8 cellular contexts compared by ENCODE assay signal in genomic region chr10:50067546-50068351, GRCh38. TPM values are rescaled to one million over a fixed set of nuclear protein-coding genes. Genes with fewer than 3 reads are reported as not detected.
DNase-seq lines count a peak whose midpoint lies in the region; ATAC-seq, FAIRE-seq and TF ChIP-seq lines count a peak whose summit lies in the region.
"Not testable (repeated sequence)": the region's sequence is repeated elsewhere in the genome, so short reads cannot be mapped to it uniquely, and the experiment has no call there.

Gene WASHC2A, plus strand, starts transcription at chr10:50067954. Its CDS starts 52 bp downstream, at chr10:50068006.

- TF ChIP-seq RAD21 in HepG2 (CRISPR knock-in tag; IDR thresholded peaks at IDR 0.05), result not testable (repeated sequence)

- intact Hi-C loops in HepG2 (cut with micrococcal nuclease; ENCODE audit: unreplicated experiment), result not testable (repeated sequence)

- in situ Hi-C loops in HepG2 (cut with HindIII; ENCODE audit: extremely low pct_ligation_motif_present, low pct_unique_long_range_greater_than_20kb), result not testable (repeated sequence)

- not testable (repeated sequence) for H3K27me3 ChIP-seq in BLaER1; HepG2 (ENCODE audit: control insufficient read depth in 1 of 2, insufficient read depth in 2 of 2, low read length in 2 of 2)

- ATAC-seq in GM19351 (IDR thresholded peaks at IDR 0.05; ENCODE audit: unreplicated experiment), result peak; percentile 88
- ATAC-seq in HG03460 (IDR thresholded peaks at IDR 0.05; ENCODE audit: unreplicated experiment), result peak; percentile 94
- ATAC-seq in HepG2, result peak; percentile 93

- CTCF ChIA-PET in HepG2 (lab: Yijun Ruan, JAX; ENCODE audit: low intra/inter-chr PET ratio, low total read pairs), result not testable (repeated sequence)

- peak; percentile 69 for FAIRE-seq in HepG2 (lab: Jason Lieb, UNC)

- H3K4me2 ChIP-seq in BLaER1, result peak within 1 kb of the TSS; percentile 65
- peak within 1 kb of the TSS; percentile 65 for H3K4me2 ChIP-seq in HepG2 (ENCODE audit: low read depth, low read length)

- peak within 1 kb of the TSS; percentile 71; the same call in 1 of the 2 replicates for H3K9ac ChIP-seq in BLaER1
- H3K9ac ChIP-seq in HepG2 (ENCODE audit: insufficient read depth, low read depth, low read length), result peak within 1 kb of the TSS; percentile 73

- H3K4me1 ChIP-seq in BLaER1; HepG2 (ENCODE audit: insufficient read depth, low read length): not testable (repeated sequence)

- peak; percentile 52 to 78 for TF ChIP-seq POLR2A in HepG2 (IDR thresholded peaks at IDR 0.05; ENCODE audit: insufficient read depth in 1 of 2, low read depth in 2 of 2, low read length in 2 of 2)

- not testable (repeated sequence) for TF ChIP-seq CTCF in HepG2 (CRISPR knock-in tag; IDR thresholded peaks at IDR 0.05)

- no CpG with 5 or more reads among the region's 73 CpGs for WGBS in HepG2 (ENCODE audit: low lambda C conversion rate)

- H3K27ac ChIP-seq in BLaER1 (peak within 1 kb of the TSS; percentile 38; the same call in 1 of the 2 replicates), HepG2 (ENCODE audit: extremely low read length, insufficient read depth, low read length) (peak within 1 kb of the TSS; percentile 67)

- H3K36me3 ChIP-seq in BLaER1; HepG2 (replicated peaks in 1 of 2; ENCODE audit: control insufficient read depth in 1 of 2, insufficient read depth in 2 of 2, low read length in 2 of 2): not testable (repeated sequence)

- H3K4me3 ChIP-seq in BLaER1 (peak within 1 kb of the TSS; percentile 76), HepG2 (replicated peaks in 1 of 3; ENCODE audit: insufficient read depth in 1 of 3, low read depth in 2 of 3, low read length in 3 of 3) (peak within 1 kb of the TSS; percentile 70 to 82 (median 74); a peak in 5 of 6 replicates)

- POLR2A ChIA-PET in HepG2 (lab: Yijun Ruan, JAX), result not testable (repeated sequence)

- TF ChIP-seq EP300 in HepG2 (IDR thresholded peaks at IDR 0.05; ENCODE audit: low read depth in 2 of 2, low read length in 2 of 2); HepG2 (CRISPR knock-in tag; IDR thresholded peaks at IDR 0.05; ENCODE audit: borderline replicate concordance): not testable (repeated sequence)

- BruUV-seq in HepG2 (replicated peaks; lab: Mats Ljungman, UMichigan), result not testable (repeated sequence)

- peak; percentile 49 for DNase-seq in NCI-H748 treated with DMSO at 0.1 percent for 48 hours (lab: John Stamatoyannopoulos, UW)
- peak; percentile 81 for DNase-seq in activated CD4-positive, alpha-beta T cell treated with anti-CD3 and anti-CD28 coated beads, Interleukin-2, amount 50 U/mL, for 4 hours
- peak; percentile 36 for DNase-seq in dermis blood vessel endothelial cell
- peak; percentile 68 for DNase-seq in HepG2 (ENCODE audit: low spot score)
- DNase-seq in stimulated activated CD4-positive, alpha-beta T cell treated with anti-CD3 and anti-CD28 coated beads, Interleukin-2, amount 100 ng/mL, for 48 hours, result peak; percentile 79 to 81

- H4K20me1 ChIP-seq in BLaER1; HepG2 (ENCODE audit: insufficient read depth, low read length): not testable (repeated sequence)

- not testable (repeated sequence) for H2AFZ ChIP-seq in HepG2 (ENCODE audit: low read length)

- H3K79me2 ChIP-seq in HepG2 (ENCODE audit: insufficient read depth, low read length), result not testable (repeated sequence)

- not testable (repeated sequence) for H3K9me3 ChIP-seq in BLaER1; HepG2 (ENCODE audit: low read length)

TF ChIP-seq in HepG2, 621 proteins besides CTCF, POLR2A, EP300 and RAD21 (continues in another document):
- TF ChIP-seq DMAP1 (CRISPR knock-in tag; IDR thresholded peaks at IDR 0.05) (peak; percentile 59; the same call in 1 of the 2 replicates), POLR2G (IDR thresholded peaks at IDR 0.05; ENCODE audit: low read depth, low read length) (peak; percentile 72), SALL2 (CRISPR knock-in tag; IDR thresholded peaks at IDR 0.05) (peak; percentile 70; the same call in 1 of the 2 replicates), ZNF639 (CRISPR knock-in tag; conservative IDR thresholded peaks at IDR 0.05) (0 out of 2 replicates have a peak, but pooled peaks have one; percentile 29), TBX2 (CRISPR knock-in tag; IDR thresholded peaks at IDR 0.05; ENCODE audit: borderline replicate concordance) (peak; percentile 68; the same call in 1 of the 2 replicates), ZNF574 (CRISPR knock-in tag; IDR thresholded peaks at IDR 0.05) (peak; percentile 71), HDAC1 (CRISPR knock-in tag; IDR thresholded peaks at IDR 0.05) (peak; percentile 93), TGIF2 (CRISPR knock-in tag; IDR thresholded peaks at IDR 0.05) (peak; percentile 67; the same call in 1 of the 2 replicates), NONO (CRISPR knock-in tag; conservative IDR thresholded peaks at IDR 0.05) (peak; percentile 87), ZNF605 (CRISPR knock-in tag; IDR thresholded peaks at IDR 0.05) (0 out of 2 replicates have a peak, but pooled peaks have one; percentile 51), FOXA3 (CRISPR knock-in tag; IDR thresholded peaks at IDR 0.05) (0 out of 2 replicates have a peak, but pooled peaks have one; percentile 14), HIVEP1 (CRISPR knock-in tag; IDR thresholded peaks at IDR 0.05) (peak; percentile 58; the same call in 1 of the 2 replicates), ZMYM4 (CRISPR knock-in tag; IDR thresholded peaks at IDR 0.05) (peak; percentile 65), ZNF772 (CRISPR knock-in tag; IDR thresholded peaks at IDR 0.05) (peak; percentile 38; the same call in 1 of the 2 replicates), PHF20 (CRISPR knock-in tag; IDR thresholded peaks at IDR 0.05) (peak; percentile 95), CREM (IDR thresholded peaks at IDR 0.05) (peak; percentile 18; the same call in 1 of the 2 replicates), YEATS4 (CRISPR knock-in tag; IDR thresholded peaks at IDR 0.05; ENCODE audit: borderline replicate concordance) (peak; percentile 70; the same call in 1 of the 2 replicates)
- not testable (repeated sequence) for TF ChIP-seq NONO (IDR thresholded peaks at IDR 0.05); CREM (CRISPR knock-in tag; IDR thresholded peaks at IDR 0.05)

RNA-seq across cellular contexts. Expression of gene WASHC2A, which starts in this region (rescaled TPM):
- total RNA-seq in dermis blood vessel endothelial cell (45.3 and 61.3 TPM in 2 replicates), HepG2 (2016; rRNA removed; fragmentation: Illumina TruSeq; extraction: Trizol) (29.6 and 42.1 TPM in 2 replicates)
- total RNA-seq in HepG2 (2016; cell fraction: cytosol; rRNA removed; fragmentation: Illumina TruSeq; extraction: Trizol; ENCODE audit: low read depth), result 6.6 and 7.1 TPM in 2 replicates
- total RNA-seq in HepG2 (2016; cell fraction: insoluble cytoplasmic fraction; rRNA removed; fragmentation: Illumina TruSeq; extraction: Trizol), result 29.5 and 35.8 TPM in 2 replicates
- total RNA-seq in HepG2 (2016; cell fraction: membrane; rRNA removed; fragmentation: Illumina TruSeq; extraction: Trizol), result 8.1 and 9.6 TPM in 2 replicates
- 36.6 and 38.6 TPM in 2 replicates for total RNA-seq in HepG2 (2016; cell fraction: nucleus; rRNA removed; fragmentation: Illumina TruSeq; extraction: Trizol)
- polyA plus RNA-seq in HepG2 (2011; rRNA removed), result 20.7 and 22.8 TPM in 2 replicates
- 10.4 and 11.2 TPM in 2 replicates for polyA plus RNA-seq in HepG2 (2011; cell fraction: cytosol; rRNA removed)
- polyA plus RNA-seq in HepG2 (2011; cell fraction: nucleus; rRNA removed), result 42.6 and 48.6 TPM in 2 replicates
- polyA plus RNA-seq in HepG2 (2012), result 19.8 and 20.5 TPM in 2 replicates
- 1.4 and 1.9 TPM in 2 replicates for polyA plus RNA-seq in HepG2 (2016; cell fraction: cytosol; fragmentation: Illumina TruSeq; extraction: Trizol; ENCODE audit: low read depth)
- 29.3 and 32.5 TPM in 2 replicates for polyA plus RNA-seq in HepG2 (2016; cell fraction: insoluble cytoplasmic fraction; fragmentation: Illumina TruSeq; extraction: Trizol; ENCODE audit: low read depth)
- 3.3 and 3.5 TPM in 2 replicates for polyA plus RNA-seq in HepG2 (2016; cell fraction: membrane; fragmentation: Illumina TruSeq; extraction: Trizol; ENCODE audit: low read depth)
- 61.7 and 65.9 TPM in 2 replicates for polyA plus RNA-seq in HepG2 (2016; cell fraction: nucleus; fragmentation: Illumina TruSeq; extraction: Trizol; ENCODE audit: insufficient read depth, low read depth)
- 9.0 and 15.5 TPM in 2 replicates for polyA minus RNA-seq in HepG2 (2011; rRNA and poly(A)+ RNA removed; ENCODE audit: low replicate concordance)
- polyA minus RNA-seq in HepG2 (2011; cell fraction: cytosol; rRNA and poly(A)+ RNA removed), result 14.3 and 17.2 TPM in 2 replicates
- polyA minus RNA-seq in HepG2 (2011; cell fraction: nucleus; rRNA and poly(A)+ RNA removed), result 54.2 and 74.1 TPM in 2 replicates

Comparison
In these comparisons a context has a peak if more than half of its experiments do, and no peak if none do; other contexts are left out.
1. Peak in every context shown above with its lines: DNase-seq, ATAC-seq, H3K4me3 ChIP-seq and H3K27ac ChIP-seq.